ENCODE assay signal across 7 cellular contexts in the genomic region with DNA sequence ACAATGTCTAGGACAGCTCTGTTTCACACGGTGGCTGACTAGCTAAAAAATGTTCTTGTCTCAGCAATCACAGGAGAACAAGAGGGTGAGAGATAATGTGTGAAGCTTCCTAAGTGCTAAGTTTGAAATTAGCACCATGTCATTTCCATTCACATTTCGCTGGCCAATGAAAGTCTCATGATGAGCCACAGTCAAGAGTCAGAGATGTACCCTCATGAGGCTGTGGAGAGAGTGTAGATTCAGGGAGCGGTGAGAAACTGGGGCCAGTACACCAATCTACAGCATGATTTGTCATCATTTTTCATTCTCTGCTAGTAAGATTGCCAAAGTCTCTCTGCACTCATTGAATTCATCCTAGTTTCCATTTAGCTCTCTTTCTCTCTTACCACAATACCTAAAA.
DNase-seq lines count a peak whose midpoint lies in the region; ATAC-seq and TF ChIP-seq lines count a peak whose summit lies in the region.
"Not testable (repeated sequence)": the region's sequence is repeated elsewhere in the genome, so short reads cannot be mapped to it uniquely, and the experiment has no call there.

No MANE protein-coding gene starts in this region.

- intact Hi-C loops in activated CD4-positive, alpha-beta memory T cell treated with anti-CD3 and anti-CD28 coated beads for 36 hours (cut with micrococcal nuclease), result not testable (repeated sequence)

- not testable (repeated sequence) for H4K20me1 ChIP-seq in BLaER1 treated with 17β-estradiol and CSF1 and Interleukin-3, amounts not matched to agents 10 nM and 100 nM

- H3K27me3 Mint-ChIP-seq in activated CD4-positive, alpha-beta memory T cell treated with anti-CD3 and anti-CD28 coated beads for 36 hours, result peaks cover 11% of the 10 kb centered on the region

- H3K36me3 Mint-ChIP-seq in activated CD4-positive, alpha-beta memory T cell treated with anti-CD3 and anti-CD28 coated beads for 36 hours; activated naive CD4-positive, alpha-beta T cell treated with anti-CD3 and anti-CD28 coated beads, Interleukin-2, amount 50 U/mL, for 72 hours: not testable (repeated sequence)

- peak overlapping the region in 6 of 11 experiments; percentile 21 to 70 (median 63); a peak in 10 of 22 replicates for H3K27ac ChIP-seq in BLaER1 treated with 17β-estradiol and CSF1 and Interleukin-3, amounts not matched to agents 10 nM and 100 nM
- H3K27ac ChIP-seq in neutrophil, result peak overlapping the region; percentile 55

- DNase-seq in activated CD4-positive, alpha-beta memory T cell treated with anti-CD3 and anti-CD28 coated beads for 36 hours, result peak; percentile 31
- DNase-seq in activated T-cell treated with anti-CD3 and anti-CD28 coated beads, Interleukin-2, amount 50 U/mL, for 48 hours, result peak; percentile 24 to 26
- not testable (repeated sequence) for DNase-seq in activated naive CD4-positive, alpha-beta T cell treated with anti-CD3 and anti-CD28 coated beads, Interleukin-2, amount 50 U/mL, for 72 hours (ENCODE audit: low spot score in 2 of 2); stimulated activated naive CD8-positive, alpha-beta T cell treated with anti-CD3 and anti-CD28 coated beads, Interleukin-15, Interleukin-2, amounts not matched to agents 100 U/mL and 50 U/mL, for 24 hours

- H3K9me3 ChIP-seq in BLaER1 treated with 17β-estradiol and CSF1 and Interleukin-3, amounts not matched to agents 10 nM and 100 nM (replicated peaks in 1 of 11); neutrophil: not testable (repeated sequence)

- not testable (repeated sequence) for H3K36me3 ChIP-seq in BLaER1 treated with 17β-estradiol and CSF1 and Interleukin-3, amounts not matched to agents 10 nM and 100 nM; neutrophil

- peak overlapping the region; percentile 56 for H3K27ac Mint-ChIP-seq in activated CD4-positive, alpha-beta memory T cell treated with anti-CD3 and anti-CD28 coated beads for 36 hours
- H3K27ac Mint-ChIP-seq in activated naive CD4-positive, alpha-beta T cell treated with anti-CD3 and anti-CD28 coated beads, Interleukin-2, amount 50 U/mL, for 72 hours, result not testable (repeated sequence)

- POLR2A ChIA-PET in activated CD4-positive, alpha-beta memory T cell treated with anti-CD3 and anti-CD28 coated beads for 36 hours (lab: Charles Lee), result not testable (repeated sequence)

- TF ChIP-seq CTCF in neutrophil (IDR thresholded peaks at IDR 0.05), result not testable (repeated sequence)

- H3K4me3 ChIP-seq in BLaER1 treated with 17β-estradiol and CSF1 and Interleukin-3, amounts not matched to agents 10 nM and 100 nM; neutrophil (ENCODE audit: low read depth in 1 of 2, low read length in 1 of 2): not testable (repeated sequence)

- CTCF ChIA-PET in activated CD4-positive, alpha-beta memory T cell treated with anti-CD3 and anti-CD28 coated beads for 36 hours (lab: Charles Lee), result not testable (repeated sequence)

- peak overlapping the region in 5 of 11 experiments; percentile 44 to 65 (median 56); a peak in 8 of 22 replicates for H3K4me2 ChIP-seq in BLaER1 treated with 17β-estradiol and CSF1 and Interleukin-3, amounts not matched to agents 10 nM and 100 nM

- peak; percentile 28 to 48 for ATAC-seq in activated CD4-positive, CD25-positive, alpha-beta regulatory T cell treated with anti-CD3 and anti-CD28 coated beads, Interleukin-2, amount 50 U/mL, for 24 hours
- peak; percentile 83 to 88 for ATAC-seq in activated naive CD4-positive, alpha-beta T cell treated with anti-CD3 and anti-CD28 coated beads, Interleukin-2, amount 50 U/mL, for 72 hours
- ATAC-seq in stimulated activated naive CD8-positive, alpha-beta T cell treated with anti-CD3 and anti-CD28 coated beads, Interleukin-15, Interleukin-2, amounts not matched to agents 100 U/mL and 50 U/mL, for 24 hours, result peak; percentile 85

- not testable (repeated sequence) for H3K4me3 Mint-ChIP-seq in activated CD4-positive, alpha-beta memory T cell treated with anti-CD3 and anti-CD28 coated beads for 36 hours

- H3K9ac ChIP-seq in BLaER1 treated with 17β-estradiol and CSF1 and Interleukin-3, amounts not matched to agents 10 nM and 100 nM, result not testable (repeated sequence)

- not testable (repeated sequence) for H3K27me3 ChIP-seq in BLaER1 treated with 17β-estradiol and CSF1 and Interleukin-3, amounts not matched to agents 10 nM and 100 nM; neutrophil

- peaks cover 0 to 14% (median 7%) of the 10 kb centered on the region in 10 experiments; a peak in 12 of 20 replicates for H3K4me1 ChIP-seq in BLaER1 treated with 17β-estradiol and CSF1 and Interleukin-3, amounts not matched to agents 10 nM and 100 nM
- peaks cover 6 to 16% of the 10 kb centered on the region in 2 experiments for H3K4me1 ChIP-seq in neutrophil (ENCODE audit: control insufficient read depth in 1 of 2, insufficient read depth in 1 of 2, low read depth in 1 of 2, low read length in 1 of 2)

- H3K9me3 Mint-ChIP-seq in activated CD4-positive, alpha-beta memory T cell treated with anti-CD3 and anti-CD28 coated beads for 36 hours; activated naive CD4-positive, alpha-beta T cell treated with anti-CD3 and anti-CD28 coated beads, Interleukin-2, amount 50 U/mL, for 72 hours: not testable (repeated sequence)

- not testable (repeated sequence) for H3K4me1 Mint-ChIP-seq in activated CD4-positive, alpha-beta memory T cell treated with anti-CD3 and anti-CD28 coated beads for 36 hours (ENCODE audit: low read depth)
